Comparison of ENCODE assay signal across 15 cellular contexts in the genomic region with DNA sequence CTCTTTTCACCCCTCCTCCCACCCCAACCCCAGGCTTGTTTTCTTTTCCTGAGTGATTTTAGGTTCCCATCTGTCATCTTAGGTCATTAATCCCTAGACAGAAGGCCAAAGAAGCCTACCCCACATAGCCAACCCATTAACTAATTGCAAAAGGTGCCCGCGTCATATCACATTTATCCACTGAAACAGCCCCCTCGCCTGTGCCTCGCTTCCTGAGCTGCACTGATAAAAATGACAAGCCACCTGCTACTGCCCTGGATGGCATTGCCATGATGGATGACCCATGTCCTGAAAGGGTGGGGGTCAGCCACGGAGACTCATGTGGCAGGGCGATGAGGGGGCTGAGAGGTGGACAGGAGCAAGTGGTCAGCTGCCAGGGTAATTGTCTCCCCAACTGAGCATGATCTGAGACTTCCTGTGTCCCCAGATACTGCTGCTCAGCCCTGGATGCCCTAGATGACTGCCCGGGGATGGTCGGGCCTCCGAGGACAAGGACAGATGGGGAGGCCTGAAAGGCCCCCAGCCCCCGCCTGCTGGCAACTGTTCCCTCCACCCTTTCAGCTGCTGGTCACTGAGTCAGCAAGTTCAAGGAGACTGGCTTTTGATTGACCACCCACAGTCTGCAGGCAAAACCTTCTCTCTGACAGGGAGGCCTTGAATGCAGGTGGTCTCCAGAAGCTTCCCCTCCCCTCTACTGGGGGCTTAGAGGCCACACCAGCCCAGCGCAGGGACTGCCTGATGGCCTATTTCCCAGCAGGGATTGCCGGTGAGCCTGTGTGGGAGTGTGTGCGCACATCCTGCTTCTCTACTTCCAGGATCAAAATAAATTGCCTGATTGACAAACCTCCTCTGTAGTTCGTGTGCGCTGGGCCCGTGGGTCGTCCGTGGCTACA.
DNase-seq lines count a peak whose midpoint lies in the region; ATAC-seq and TF ChIP-seq lines count a peak whose summit lies in the region.
"Had no signal": no experiment of that assay in that cellular context is flagged by ENCODE, and none has a peak within 500 bp of the region (broad histone marks: within the 10 kb centered on the region; RNA-seq: fewer than 3 reads in every experiment).

No MANE protein-coding gene starts in this region.

- TF ChIP-seq POLR2A in vagina (IDR thresholded peaks at IDR 0.05) = no peak

- H3K27ac ChIP-seq in SJSA1 (no peak overlapping the region), aorta (ENCODE audit: low read depth in 1 of 2, low read length in 2 of 2) (no peak overlapping the region), foreskin keratinocyte (no peak overlapping the region), vagina (no peak overlapping the region)
- H3K27ac ChIP-seq: HL-60 had no signal

- DNase-seq in D341Med (ENCODE audit: low spot score) (peak; percentile 74), H7 (peak; percentile 45), SJSA1 (ENCODE audit: low read depth in 1 of 2, low spot score in 2 of 2) (peak; percentile 55 to 57), mesenteric fat pad (ENCODE audit: low spot score) (peak; percentile 59), aorta (no peak), foreskin keratinocyte (no peak), vagina (ENCODE audit: extremely low spot score in 2 of 2) (no peak)
- DNase-seq: C1 segment of cervical spinal cord; CD8-positive, alpha-beta memory T cell; GF-D8; GOT3; NCI-H1417 treated with DMSO at 0.1 percent for 48 hours; NCI-H2029 had no signal

- WGBS in aorta, 2 donors = 68 to 87% methylated on average over 16 to 17 of the region's 18 CpGs

- H3K4me1 ChIP-seq in SJSA1 (replicated peaks) = peaks cover 24% of the 10 kb centered on the region
- no peaks in the 10 kb centered on the region for H3K4me1 ChIP-seq in aorta (ENCODE audit: control insufficient read depth in 1 of 2, insufficient read depth in 2 of 2, low read length in 2 of 2)
- H3K4me1 ChIP-seq in foreskin keratinocyte = no peaks in the 10 kb centered on the region
- no peaks in the 10 kb centered on the region for H3K4me1 ChIP-seq in vagina

- no peak for ATAC-seq in aorta (ENCODE audit: low FRiP score)
- ATAC-seq in foreskin keratinocyte = no peak
- no peak for ATAC-seq in HG02610 (IDR thresholded peaks at IDR 0.05; ENCODE audit: unreplicated experiment)

- no peak for TF ChIP-seq CTCF in foreskin keratinocyte (conservative IDR thresholded peaks at IDR 0.05)
- no peak for TF ChIP-seq CTCF in vagina (IDR thresholded peaks at IDR 0.05)

- H3K4me3 ChIP-seq in H7 (ENCODE audit: insufficient read depth, low read depth, low read length) (no peak overlapping the region), SJSA1 (no peak overlapping the region), aorta (ENCODE audit: low read length in 2 of 2) (no peak overlapping the region), vagina (no peak overlapping the region)

- intact Hi-C loops in aorta (cut with DNase I) (no loop called here), vagina (cut with DNase I) (no loop called here)

- no peaks in the 10 kb centered on the region for H3K9me3 ChIP-seq in SJSA1 (replicated peaks)
- H3K9me3 ChIP-seq in aorta (ENCODE audit: control insufficient read depth, low read length) = no peaks in the 10 kb centered on the region
- H3K9me3 ChIP-seq in vagina = no peaks in the 10 kb centered on the region

- H3K27me3 ChIP-seq in H7 (ENCODE audit: control insufficient read depth, insufficient read depth, low read length) = no peaks in the 10 kb centered on the region
- no peaks in the 10 kb centered on the region for H3K27me3 ChIP-seq in SJSA1 (replicated peaks)
- no peaks in the 10 kb centered on the region for H3K27me3 ChIP-seq in aorta (ENCODE audit: control insufficient read depth in 1 of 2, insufficient read depth in 2 of 2, low read length in 1 of 2)
- no peaks in the 10 kb centered on the region for H3K27me3 ChIP-seq in foreskin keratinocyte
- H3K27me3 ChIP-seq in vagina = no peaks in the 10 kb centered on the region

- H3K36me3 ChIP-seq in H7 (replicated peaks; ENCODE audit: control insufficient read depth, insufficient read depth, low read length) (no peaks in the 10 kb centered on the region), SJSA1 (no peaks in the 10 kb centered on the region), aorta (ENCODE audit: control insufficient read depth in 1 of 2, insufficient read depth in 2 of 2, low read length in 1 of 2) (no peaks in the 10 kb centered on the region), vagina (no peaks in the 10 kb centered on the region)

Comparison
In these comparisons a context has a peak if more than half of its experiments do, and no peak if none do; other contexts are left out.
1. DNase-seq: peak in D341Med (single experiment), H7 (single experiment), SJSA1 (2 of 2) and mesenteric fat pad (single experiment); none in aorta (0 of 2), foreskin keratinocyte (0 of 2) and vagina (0 of 2).